Comparison of ENCODE assay signal across 8 cellular contexts in genomic region chr4:1346781-1347409, GRCh38. TPM values are rescaled to one million over a fixed set of nuclear protein-coding genes. Genes with fewer than 3 reads are reported as not detected.
DNase-seq lines count a peak whose midpoint lies in the region; ATAC-seq, FAIRE-seq and TF ChIP-seq lines count a peak whose summit lies in the region.

Gene UVSSA (plus strand): TSS chr4:1347208. CDS start chr4:1348092, 884 bp downstream.

- DNase-seq in EL (peak; percentile 99), H54 (ENCODE audit: insufficient read length, low spot score) (peak; percentile 99), fibroblast of pulmonary artery (ENCODE audit: low read depth) (peak; percentile 100)
- DNase-seq in activated T-helper 9 cell treated with anti-CD3 and anti-CD28 coated beads, Interleukin-2, amount 50 U/mL, for 16 hours (ENCODE audit: low read depth) = peak; percentile 100
- peak; percentile 100 for DNase-seq in natural killer cell treated with Interleukin-12 subunit alpha and Interleukin-12 subunit beta and Interleukin-15 and Interleukin-18, amount 100 ng/mL, for 72 hours (ENCODE audit: low spot score)
- DNase-seq in stimulated activated naive CD8-positive, alpha-beta T cell treated with anti-CD3 and anti-CD28 coated beads, Interleukin-15, Interleukin-2, amounts not matched to agents 100 U/mL and 50 U/mL, for 24 hours = peak; percentile 100

- H3F3A ChIP-seq in Loucy (ENCODE audit: low read depth) = no peaks in the 10 kb centered on the region

- TF ChIP-seq CTCF in Loucy (conservative IDR thresholded peaks at IDR 0.05; ENCODE audit: low read length) (no peak), fibroblast of pulmonary artery (IDR thresholded peaks at IDR 0.05; ENCODE audit: low read length, missing control alignments) (no peak)

- H3K4me2 ChIP-seq in Loucy (ENCODE audit: low read depth, low read length, poor library complexity, severe bottlenecking) = peak within 1 kb of the TSS; percentile 97

- H3K79me2 ChIP-seq in Loucy (ENCODE audit: insufficient read depth, low read length) = peaks cover 25% of the 10 kb centered on the region

- peak; percentile 48 for FAIRE-seq in H54 (lab: Jason Lieb, UNC)

- H3K27me3 ChIP-seq in Loucy (ENCODE audit: insufficient read depth, low read length, poor library complexity, severe bottlenecking) = no peaks in the 10 kb centered on the region

- H3K4me3 Mint-ChIP-seq in natural killer cell treated with Interleukin-12 subunit alpha and Interleukin-12 subunit beta and Interleukin-15 and Interleukin-18, amount 100 ng/mL, for 72 hours = peak within 1 kb of the TSS; percentile 84

- no peaks in the 10 kb centered on the region for H3K36me3 ChIP-seq in Loucy (ENCODE audit: insufficient read depth, low read length)

- no peaks in the 10 kb centered on the region for H3K27me3 Mint-ChIP-seq in natural killer cell treated with Interleukin-12 subunit alpha and Interleukin-12 subunit beta and Interleukin-15 and Interleukin-18, amount 100 ng/mL, for 72 hours

- H3K27ac Mint-ChIP-seq in natural killer cell treated with Interleukin-12 subunit alpha and Interleukin-12 subunit beta and Interleukin-15 and Interleukin-18, amount 100 ng/mL, for 72 hours = peak within 1 kb of the TSS; percentile 80 to 88

- H3K9me3 ChIP-seq in Loucy (ENCODE audit: insufficient read depth, low read depth, low read length) = no peaks in the 10 kb centered on the region

- no peaks in the 10 kb centered on the region for H4K20me1 ChIP-seq in Loucy (ENCODE audit: insufficient read depth, low read length, poor library complexity, severe bottlenecking)

- ATAC-seq in natural killer cell treated with Interleukin-12 subunit alpha and Interleukin-12 subunit beta and Interleukin-15 and Interleukin-18, amount 100 ng/mL, for 72 hours = peak; percentile 97 to 98
- ATAC-seq in stimulated activated naive CD8-positive, alpha-beta T cell treated with anti-CD3 and anti-CD28 coated beads, Interleukin-15, Interleukin-2, amounts not matched to agents 100 U/mL and 50 U/mL, for 24 hours = peak; percentile 98

- no peaks in the 10 kb centered on the region for H3K36me3 Mint-ChIP-seq in natural killer cell treated with Interleukin-12 subunit alpha and Interleukin-12 subunit beta and Interleukin-15 and Interleukin-18, amount 100 ng/mL, for 72 hours

- TF ChIP-seq POLR2A in H54 (IDR thresholded peaks at IDR 0.05; ENCODE audit: low read depth, low read length) (peak; percentile 42; the same call in 1 of the 2 replicates), Raji (IDR thresholded peaks at IDR 0.05; ENCODE audit: insufficient read depth, low read depth, low read length) (peak; percentile 68)

- peaks cover 29% of the 10 kb centered on the region for H3K4me1 ChIP-seq in Loucy (ENCODE audit: insufficient read depth, low read length, poor library complexity, severe bottlenecking)

- H3K9ac ChIP-seq in Loucy (ENCODE audit: low read depth, low read length, poor library complexity, severe bottlenecking) = peak within 1 kb of the TSS; percentile 85

- no peaks in the 10 kb centered on the region for H3K9me3 Mint-ChIP-seq in natural killer cell treated with Interleukin-12 subunit alpha and Interleukin-12 subunit beta and Interleukin-15 and Interleukin-18, amount 100 ng/mL, for 72 hours

- H3K9me2 ChIP-seq in Loucy (replicated peaks; ENCODE audit: low read depth, low read length) = no peaks in the 10 kb centered on the region

- peak within 1 kb of the TSS; percentile 83 for H3K4me3 ChIP-seq in Loucy (ENCODE audit: low read length, poor library complexity, severe bottlenecking)
- peak within 1 kb of the TSS; percentile 75 for H3K4me3 ChIP-seq in fibroblast of pulmonary artery (replicated peaks; ENCODE audit: low read depth, low read length)

- peak within 1 kb of the TSS; percentile 87 for H2AFZ ChIP-seq in Loucy (ENCODE audit: low read length)

- peaks cover 27 to 37% of the 10 kb centered on the region in 2 donors for H3K4me1 Mint-ChIP-seq in natural killer cell treated with Interleukin-12 subunit alpha and Interleukin-12 subunit beta and Interleukin-15 and Interleukin-18, amount 100 ng/mL, for 72 hours (ENCODE audit: low read depth in 2 of 2)

RNA-seq across cellular contexts. Expression of gene UVSSA, which starts in this region (rescaled TPM):
- total RNA-seq in natural killer cell treated with Interleukin-12 subunit alpha and Interleukin-12 subunit beta and Interleukin-15 and Interleukin-18, amount 100 ng/mL, for 72 hours = 10 to 100 TPM; 19.6 to 25.1 TPM

Comparison
In these comparisons a context has a peak if more than half of its experiments do, and no peak if none do; other contexts are left out.
1. Peak in every context shown above with its lines: DNase-seq, ATAC-seq and H3K4me3 ChIP-seq.